22 cellular contexts compared by ENCODE assay signal in genomic region chr3:101549473-101549872, GRCh38.
"Had no signal": no experiment of that assay in that cellular context is flagged by ENCODE, and none has a peak within 500 bp of the region (broad histone marks: within the 10 kb centered on the region; RNA-seq: fewer than 3 reads in every experiment).

No MANE protein-coding gene starts in this region.

- H3K9me2 ChIP-seq: SK-N-SH had no signal

- DNase-seq: IMR-90, Karpas-422, KG1, MG63, NCI-H1092, NCI-H1105 treated with DMSO at 0.1 percent for 48 hours, NCI-H1417 treated with DMSO at 0.1 percent for 48 hours, NCI-H146, NCI-H187, NCI-H2029, NCI-H2081 treated with DMSO at 0.1 percent for 48 hours, NCI-H2171, NCI-H226, NCI-H446, NCI-H510A, NCI-H524 treated with DMSO at 0.1 percent for 48 hours, NCI-H69, NCI-H774, Peyer's patch, SHP77, SK-N-SH had no signal

- H3K4me2 ChIP-seq: PC-9, SK-N-SH had no signal

- H3K4me3 ChIP-seq: MG63, PC-9, Peyer's patch had no signal

- H3K36me3 ChIP-seq: MG63, Peyer's patch had no signal

- H3K9ac ChIP-seq: SK-N-SH had no signal

- H2AFZ ChIP-seq: PC-9 had no signal

- H3K27me3 ChIP-seq: MG63, Peyer's patch had no signal

- H3K27ac ChIP-seq: PC-9, Peyer's patch had no signal

- H3K4me1 ChIP-seq: Peyer's patch had no signal

- H3K9me3 ChIP-seq: Peyer's patch, SK-N-SH had no signal
